ENCODE assay signal across 9 cellular contexts in the genomic region with DNA sequence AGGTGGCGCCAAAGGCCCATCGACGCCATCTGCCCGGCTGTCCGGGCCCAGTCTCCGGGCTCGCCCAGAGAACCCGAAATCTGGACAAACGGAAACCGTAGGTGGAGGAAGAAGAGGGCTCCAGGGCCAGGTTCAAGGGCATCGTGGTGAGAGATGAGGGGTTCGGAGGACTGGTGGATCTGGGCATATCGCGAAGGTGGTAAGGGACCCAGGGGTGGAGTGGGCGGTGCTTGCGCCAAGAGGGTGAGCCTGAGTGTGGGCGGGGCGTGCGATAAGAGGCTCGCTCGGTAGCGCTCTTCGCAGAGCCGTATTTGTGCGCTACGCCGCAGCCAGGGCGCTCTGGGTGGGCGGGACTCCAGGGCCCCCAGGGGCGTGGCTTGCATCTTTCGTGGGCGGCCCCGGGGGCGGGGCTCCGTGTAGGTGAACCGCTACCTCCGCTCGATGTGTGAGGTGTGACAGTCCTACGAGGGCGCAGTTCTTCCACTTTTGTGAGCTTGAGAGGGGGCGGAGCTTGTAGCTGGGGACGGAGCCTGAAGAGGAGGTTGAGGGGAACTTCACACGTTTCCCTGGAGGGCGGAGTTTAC. TPM values are rescaled to one million over a fixed set of nuclear protein-coding genes. Genes with fewer than 3 reads are reported as not detected.
DNase-seq lines count a peak whose midpoint lies in the region; ATAC-seq and TF ChIP-seq lines count a peak whose summit lies in the region.
"Had no signal": no experiment of that assay in that cellular context is flagged by ENCODE, and none has a peak within 500 bp of the region (broad histone marks: within the 10 kb centered on the region; RNA-seq: fewer than 3 reads in every experiment).

No MANE protein-coding gene starts in this region.

- peak; percentile 96 for TF ChIP-seq CTCF in choroid plexus epithelial cell (conservative IDR thresholded peaks at IDR 0.05; ENCODE audit: low read depth, low read length)

- intact Hi-C loops in left colon (cut with DNase I, micrococcal nuclease): no loop called here

- H3K4me3 ChIP-seq in choroid plexus epithelial cell (ENCODE audit: low read depth, low read length): peak overlapping the region; percentile 65

- ATAC-seq in HG03432 (IDR thresholded peaks at IDR 0.05; ENCODE audit: unreplicated experiment): peak; percentile 78
- ATAC-seq in left colon: peak; percentile 78

- DNase-seq in Ammon's horn (ENCODE audit: low spot score): peak; percentile 94
- peak; percentile 87 for DNase-seq in GM19238 (ENCODE audit: insufficient read length, low spot score)
- DNase-seq in NCI-H446 treated with DMSO at 0.1 percent for 48 hours (lab: John Stamatoyannopoulos, UW): peak; percentile 81
- peak; percentile 85 to 92 for DNase-seq in activated CD4-positive, alpha-beta T cell treated with anti-CD3 and anti-CD28 coated beads for 24 hours (ENCODE audit: low read depth in 2 of 2)
- peak; percentile 97 for DNase-seq in choroid plexus epithelial cell (ENCODE audit: low read depth)
- DNase-seq in left colon: peak; percentile 92 to 96
- DNase-seq in stimulated activated CD4-positive, alpha-beta T cell treated with anti-CD3 and anti-CD28 coated beads, Interleukin-1b, Interleukin-23, amount 100 ng/mL, for 24 hours (ENCODE audit: low read depth in 4 of 4, low spot score in 1 of 4): peak; percentile 67 to 92 (median 92)

RNA-seq across cellular contexts. Expression of a gene that starts 4.8 kb away (rescaled TPM):
- total RNA-seq in left colon: 10 to 100 TPM in 1 of 2 donors, 1 to 10 TPM in 1; 4.5 to 13.7 TPM

RNA-seq across cellular contexts. Expression of a gene that starts 20.4 kb away (rescaled TPM):
- under 1 TPM; 0.14 to 0.18 TPM for total RNA-seq in left colon
- total RNA-seq: activated CD8-positive, alpha-beta memory T cell treated with anti-CD3 and anti-CD28 coated beads for 36 hours had no signal

RNA-seq across cellular contexts. Expression of a gene that starts 23.1 kb away (rescaled TPM):
- 100 to 1,000 TPM in 1 of 2 donors, 10 to 100 TPM in 1; 87.8 to 101 TPM for total RNA-seq in left colon

RNA-seq across cellular contexts. Expression of a gene that starts 24.2 kb away (rescaled TPM):
- 10 to 100 TPM; 10.3 to 10.6 TPM for total RNA-seq in left colon

RNA-seq across cellular contexts. Expression of a gene that starts 32.8 kb away (rescaled TPM):
- total RNA-seq in left colon: 10 to 100 TPM; 42.5 to 46.3 TPM

Comparison
In these comparisons a context has a peak if more than half of its experiments do, and no peak if none do; other contexts are left out.
1. Peak in every context shown above with its lines: DNase-seq, ATAC-seq and H3K4me3 ChIP-seq.